In the genomic region with DNA sequence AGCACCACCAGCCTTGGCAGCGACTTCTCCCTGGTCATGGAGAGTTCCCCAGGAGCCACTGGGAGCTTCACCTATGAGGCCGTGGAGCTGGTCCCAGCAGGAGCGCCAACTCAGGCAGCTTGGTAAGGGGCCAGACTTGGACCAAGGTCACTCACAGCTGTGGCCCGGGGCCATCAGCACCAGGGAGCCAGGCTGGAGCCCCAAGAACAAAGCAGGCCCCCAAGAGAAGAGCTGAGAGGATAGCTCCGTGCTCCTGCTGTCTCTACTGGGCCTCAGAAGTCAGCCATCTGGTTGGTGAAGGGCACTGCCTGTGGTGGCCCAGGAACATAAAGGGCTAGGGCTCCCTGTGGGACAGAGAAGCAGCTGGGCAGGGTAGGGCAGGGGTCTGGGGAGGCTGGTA, we compare ENCODE assay signal across 34 cellular contexts. TPM values are rescaled to one million over a fixed set of nuclear protein-coding genes. Genes with fewer than 3 reads are reported as not detected.
"Had no signal": no experiment of that assay in that cellular context is flagged by ENCODE, and none has a peak within 500 bp of the region (broad histone marks: within the 10 kb centered on the region; RNA-seq: fewer than 3 reads in every experiment).

No MANE protein-coding gene starts in this region.

- H3K9me3 ChIP-seq: adrenal gland, body of pancreas, esophagus squamous epithelium, gastroesophageal sphincter had no signal

- H3K4me1 ChIP-seq: adrenal gland, body of pancreas, esophagus squamous epithelium, gastroesophageal sphincter had no signal

- H3K4me3 ChIP-seq: adrenal gland, body of pancreas, cardiac muscle cell, coronary artery, dorsolateral prefrontal cortex, esophagus squamous epithelium, gastroesophageal sphincter had no signal

- H3K27me3 Mint-ChIP-seq: activated CD4-positive, alpha-beta memory T cell treated with anti-CD3 and anti-CD28 coated beads for 36 hours; activated CD4-positive, alpha-beta T cell treated with anti-CD3 and anti-CD28 coated beads for 36 hours; activated CD4-positive, alpha-beta T cell treated with anti-CD3 and anti-CD28 coated beads, Interleukin-2, amount 10 ng/mL, durations not matched to agents 24 days and 14 days; activated naive CD4-positive, alpha-beta T cell treated with anti-CD3 and anti-CD28 coated beads, Interleukin-2, amount 50 U/mL, for 24 hours; activated naive CD8-positive, alpha-beta T cell treated with anti-CD3 and anti-CD28 coated beads for 36 hours; activated naive CD8-positive, alpha-beta T cell treated with anti-CD3 and anti-CD28 coated beads, Interleukin-2, amount 50 U/mL, for 24 hours; activated T-cell treated with anti-CD3 and anti-CD28 coated beads, Interleukin-2, amount 50 U/mL, for 24 hours; dendritic cell treated with granulocyte-macrophage colony-stimulating factor and Interleukin-4, amounts not matched to agents 40 ng/mL and 50 ng/mL, for 4 days had no signal

- H3K4me3 Mint-ChIP-seq: activated CD4-positive, alpha-beta memory T cell treated with anti-CD3 and anti-CD28 coated beads for 36 hours; activated CD4-positive, alpha-beta T cell treated with anti-CD3 and anti-CD28 coated beads for 36 hours; activated CD4-positive, alpha-beta T cell treated with anti-CD3 and anti-CD28 coated beads, Interleukin-2, amount 10 ng/mL, durations not matched to agents 24 days and 14 days; activated naive CD4-positive, alpha-beta T cell treated with anti-CD3 and anti-CD28 coated beads, Interleukin-2, amount 50 U/mL, for 24 hours; activated naive CD8-positive, alpha-beta T cell treated with anti-CD3 and anti-CD28 coated beads for 36 hours; activated naive CD8-positive, alpha-beta T cell treated with anti-CD3 and anti-CD28 coated beads, Interleukin-2, amount 50 U/mL, for 24 hours; activated T-cell treated with anti-CD3 and anti-CD28 coated beads, Interleukin-2, amount 50 U/mL, for 24 hours; activated T-cell treated with anti-CD3 and anti-CD28 coated beads, Interleukin-2, amount 50 U/mL, for 72 hours; dendritic cell treated with granulocyte-macrophage colony-stimulating factor and Interleukin-4, amounts not matched to agents 40 ng/mL and 50 ng/mL, for 4 days had no signal

- H3K27ac Mint-ChIP-seq: activated CD4-positive, alpha-beta memory T cell treated with anti-CD3 and anti-CD28 coated beads for 36 hours; activated CD4-positive, alpha-beta T cell treated with anti-CD3 and anti-CD28 coated beads for 36 hours; activated CD4-positive, alpha-beta T cell treated with anti-CD3 and anti-CD28 coated beads, Interleukin-2, amount 10 ng/mL, durations not matched to agents 24 days and 14 days; activated naive CD4-positive, alpha-beta T cell treated with anti-CD3 and anti-CD28 coated beads, Interleukin-2, amount 50 U/mL, for 24 hours; activated naive CD8-positive, alpha-beta T cell treated with anti-CD3 and anti-CD28 coated beads for 36 hours; activated naive CD8-positive, alpha-beta T cell treated with anti-CD3 and anti-CD28 coated beads, Interleukin-2, amount 50 U/mL, for 24 hours; activated T-cell treated with anti-CD3 and anti-CD28 coated beads, Interleukin-2, amount 50 U/mL, for 24 hours; activated T-cell treated with anti-CD3 and anti-CD28 coated beads, Interleukin-2, amount 50 U/mL, for 72 hours; dendritic cell treated with granulocyte-macrophage colony-stimulating factor and Interleukin-4, amounts not matched to agents 40 ng/mL and 50 ng/mL, for 4 days had no signal

- DNase-seq: activated CD4-positive, alpha-beta memory T cell treated with anti-CD3 and anti-CD28 coated beads for 36 hours; activated CD4-positive, alpha-beta T cell treated with anti-CD3 and anti-CD28 coated beads for 36 hours; activated CD4-positive, alpha-beta T cell treated with anti-CD3 and anti-CD28 coated beads, Interleukin-2, amount 10 ng/mL, durations not matched to agents 24 days and 14 days; activated CD4-positive, CD25-positive, alpha-beta regulatory T cell; activated CD4-positive, CD25-positive, alpha-beta regulatory T cell treated with anti-CD3 and anti-CD28 coated beads, Interleukin-2, amount 50 U/mL, for 72 hours; activated CD8-positive, alpha-beta memory T cell treated with anti-CD3 and anti-CD28 coated beads, Interleukin-2, amount 50 U/mL, for 48 hours; activated gamma-delta T cell; activated naive CD4-positive, alpha-beta T cell; activated naive CD8-positive, alpha-beta T cell treated with anti-CD3 and anti-CD28 coated beads for 36 hours; activated naive CD8-positive, alpha-beta T cell treated with anti-CD3 and anti-CD28 coated beads, Interleukin-2, amount 50 U/mL, for 24 hours; activated T-cell treated with anti-CD3 and anti-CD28 coated beads for 4 hours; activated T-cell treated with anti-CD3 and anti-CD28 coated beads, Interleukin-2, amount 50 U/mL, for 24 hours; activated T-cell treated with anti-CD3 and anti-CD28 coated beads, Interleukin-2, amount 50 U/mL, for 72 hours; amygdala; aorta; body of pancreas; central memory CD4-positive, alpha-beta T cell; cerebellar nuclear complex; dorsolateral prefrontal cortex; effector memory CD4-positive, alpha-beta T cell; esophagus squamous epithelium; foreskin melanocyte; head of caudate nucleus; T-helper 2 cell had no signal

- ATAC-seq: activated CD4-positive, alpha-beta T cell treated with anti-CD3 and anti-CD28 coated beads for 36 hours; activated naive CD8-positive, alpha-beta T cell treated with anti-CD3 and anti-CD28 coated beads, Interleukin-2, amount 50 U/mL, for 24 hours; activated T-cell treated with anti-CD3 and anti-CD28 coated beads, Interleukin-2, amount 50 U/mL, for 72 hours; body of pancreas; gastroesophageal sphincter had no signal

- H3K4me1 Mint-ChIP-seq: activated CD4-positive, alpha-beta T cell treated with anti-CD3 and anti-CD28 coated beads for 36 hours; activated CD4-positive, alpha-beta T cell treated with anti-CD3 and anti-CD28 coated beads, Interleukin-2, amount 10 ng/mL, durations not matched to agents 24 days and 14 days; activated naive CD4-positive, alpha-beta T cell treated with anti-CD3 and anti-CD28 coated beads, Interleukin-2, amount 50 U/mL, for 24 hours; activated naive CD8-positive, alpha-beta T cell treated with anti-CD3 and anti-CD28 coated beads for 36 hours; activated naive CD8-positive, alpha-beta T cell treated with anti-CD3 and anti-CD28 coated beads, Interleukin-2, amount 50 U/mL, for 24 hours had no signal

- H3K27ac ChIP-seq: adrenal gland, body of pancreas, cardiac muscle cell, coronary artery, epithelial cell of prostate, esophagus squamous epithelium, gastroesophageal sphincter had no signal

- H3K9me3 Mint-ChIP-seq: activated CD4-positive, alpha-beta memory T cell treated with anti-CD3 and anti-CD28 coated beads for 36 hours; activated CD4-positive, alpha-beta T cell treated with anti-CD3 and anti-CD28 coated beads, Interleukin-2, amount 10 ng/mL, durations not matched to agents 24 days and 14 days; activated naive CD4-positive, alpha-beta T cell treated with anti-CD3 and anti-CD28 coated beads, Interleukin-2, amount 50 U/mL, for 24 hours; activated naive CD8-positive, alpha-beta T cell treated with anti-CD3 and anti-CD28 coated beads for 36 hours; activated naive CD8-positive, alpha-beta T cell treated with anti-CD3 and anti-CD28 coated beads, Interleukin-2, amount 50 U/mL, for 24 hours; activated T-cell treated with anti-CD3 and anti-CD28 coated beads, Interleukin-2, amount 50 U/mL, for 24 hours; activated T-cell treated with anti-CD3 and anti-CD28 coated beads, Interleukin-2, amount 50 U/mL, for 72 hours; dendritic cell treated with granulocyte-macrophage colony-stimulating factor and Interleukin-4, amounts not matched to agents 40 ng/mL and 50 ng/mL, for 4 days had no signal

- H3K27me3 ChIP-seq: adrenal gland, body of pancreas, cardiac muscle cell, dorsolateral prefrontal cortex, esophagus squamous epithelium, gastroesophageal sphincter had no signal

RNA-seq across cellular contexts. Expression of a gene that starts 14.7 kb away (rescaled TPM):
- total RNA-seq: activated CD4-positive, alpha-beta memory T cell treated with anti-CD3 and anti-CD28 coated beads for 36 hours; activated CD4-positive, alpha-beta T cell treated with anti-CD3 and anti-CD28 coated beads, Interleukin-2, amount 10 ng/mL, durations not matched to agents 24 days and 14 days; activated naive CD8-positive, alpha-beta T cell treated with anti-CD3 and anti-CD28 coated beads for 36 hours; aorta; body of pancreas; cardiac muscle cell; endothelial cell of umbilical vein; esophagus squamous epithelium; fibroblast of villous mesenchyme; glomerular endothelial cell had no signal
